8 cellular contexts compared by ENCODE assay signal in genomic region chr1:109133815-109134214, GRCh38. TPM values are rescaled to one million over a fixed set of nuclear protein-coding genes. Genes with fewer than 3 reads are reported as not detected.
A peak's percentile ranks its signal among the peaks of the same experiment; 100 is the strongest.
DNase-seq lines count a peak whose midpoint lies in the region; ATAC-seq and TF ChIP-seq lines count a peak whose summit lies in the region.

No MANE protein-coding gene starts in this region.

- H3K27ac Mint-ChIP-seq in nephron progenitor cell = no peak overlapping the region
- H3K27ac Mint-ChIP-seq in activated CD8-positive, alpha-beta memory T cell treated with anti-CD3 and anti-CD28 coated beads, Interleukin-2, amount 10 ng/mL, durations not matched to agents 7 days and 5 days = no peak overlapping the region
- H3K27ac Mint-ChIP-seq in activated T-helper 17 cell treated with anti-CD3 and anti-CD28 coated beads, Interleukin-2, amount 50 U/mL, for 72 hours = no peak overlapping the region

- peaks cover 25% of the 10 kb centered on the region for H3K4me1 Mint-ChIP-seq in nephron progenitor cell
- peaks cover 3% of the 10 kb centered on the region for H3K4me1 Mint-ChIP-seq in activated CD8-positive, alpha-beta memory T cell treated with anti-CD3 and anti-CD28 coated beads, Interleukin-2, amount 10 ng/mL, durations not matched to agents 7 days and 5 days
- peaks cover 4% of the 10 kb centered on the region for H3K4me1 Mint-ChIP-seq in activated T-helper 17 cell treated with anti-CD3 and anti-CD28 coated beads, Interleukin-2, amount 50 U/mL, for 72 hours

- peak; percentile 78 for ATAC-seq in GM18511 (IDR thresholded peaks at IDR 0.05; ENCODE audit: unreplicated experiment)
- ATAC-seq in HG03354 (IDR thresholded peaks at IDR 0.05; ENCODE audit: poor library complexity, severe bottlenecking, unreplicated experiment) = peak; percentile 77
- ATAC-seq in activated CD8-positive, alpha-beta memory T cell treated with anti-CD3 and anti-CD28 coated beads, Interleukin-2, amount 10 ng/mL, durations not matched to agents 7 days and 5 days = no peak
- no peak for ATAC-seq in activated T-helper 17 cell treated with anti-CD3 and anti-CD28 coated beads, Interleukin-2, amount 50 U/mL, for 72 hours (replicated peaks)

- no peak for TF ChIP-seq CTCF in nephron progenitor cell (IDR thresholded peaks at IDR 0.05)

- H3K27me3 Mint-ChIP-seq in nephron progenitor cell (ENCODE audit: low read depth, poor library complexity) = peaks cover 15% of the 10 kb centered on the region
- H3K27me3 Mint-ChIP-seq in activated CD8-positive, alpha-beta memory T cell treated with anti-CD3 and anti-CD28 coated beads, Interleukin-2, amount 10 ng/mL, durations not matched to agents 7 days and 5 days = no peaks in the 10 kb centered on the region
- no peaks in the 10 kb centered on the region for H3K27me3 Mint-ChIP-seq in activated T-helper 17 cell treated with anti-CD3 and anti-CD28 coated beads, Interleukin-2, amount 50 U/mL, for 72 hours

- no peaks in the 10 kb centered on the region for H3K9me3 Mint-ChIP-seq in nephron progenitor cell
- H3K9me3 Mint-ChIP-seq in activated CD8-positive, alpha-beta memory T cell treated with anti-CD3 and anti-CD28 coated beads, Interleukin-2, amount 10 ng/mL, durations not matched to agents 7 days and 5 days (ENCODE audit: low read depth) = no peaks in the 10 kb centered on the region
- H3K9me3 Mint-ChIP-seq in activated T-helper 17 cell treated with anti-CD3 and anti-CD28 coated beads, Interleukin-2, amount 50 U/mL, for 72 hours = no peaks in the 10 kb centered on the region

- DNase-seq in anterior cingulate cortex (lab: John Stamatoyannopoulos, UW) = peak in 41 of 58 donors; percentile 2 to 79 (median 33)
- peak; percentile 13 for DNase-seq in nephron progenitor cell
- DNase-seq in 8988T = no peak
- DNase-seq in activated CD8-positive, alpha-beta memory T cell treated with anti-CD3 and anti-CD28 coated beads, Interleukin-2, amount 10 ng/mL, durations not matched to agents 7 days and 5 days = no peak
- DNase-seq in islet precursor cell = no peak

- CTCF ChIA-PET in activated CD8-positive, alpha-beta memory T cell treated with anti-CD3 and anti-CD28 coated beads, Interleukin-2, amount 10 ng/mL, durations not matched to agents 7 days and 5 days (lab: Charles Lee) = interaction anchor here (1.0 kb wide), 1 partner anchor 21 kb away, joined by 4 read pairs; a partner anchor contains a TSS

- no peaks in the 10 kb centered on the region for H3K36me3 Mint-ChIP-seq in nephron progenitor cell (ENCODE audit: low read depth)
- H3K36me3 Mint-ChIP-seq in activated CD8-positive, alpha-beta memory T cell treated with anti-CD3 and anti-CD28 coated beads, Interleukin-2, amount 10 ng/mL, durations not matched to agents 7 days and 5 days = no peaks in the 10 kb centered on the region
- no peaks in the 10 kb centered on the region for H3K36me3 Mint-ChIP-seq in activated T-helper 17 cell treated with anti-CD3 and anti-CD28 coated beads, Interleukin-2, amount 50 U/mL, for 72 hours (ENCODE audit: low read depth)

- H3K4me3 Mint-ChIP-seq in nephron progenitor cell = no peak overlapping the region
- H3K4me3 Mint-ChIP-seq in activated CD8-positive, alpha-beta memory T cell treated with anti-CD3 and anti-CD28 coated beads, Interleukin-2, amount 10 ng/mL, durations not matched to agents 7 days and 5 days = no peak overlapping the region
- no peak overlapping the region for H3K4me3 Mint-ChIP-seq in activated T-helper 17 cell treated with anti-CD3 and anti-CD28 coated beads, Interleukin-2, amount 50 U/mL, for 72 hours

RNA-seq across cellular contexts. Expression of gene ELAPOR1, which starts 19.9 kb away (rescaled TPM):
- total RNA-seq in activated CD8-positive, alpha-beta memory T cell treated with anti-CD3 and anti-CD28 coated beads, Interleukin-2, amount 10 ng/mL, durations not matched to agents 7 days and 5 days = 10 to 100 TPM in 1 of 2 experiments, 1 to 10 TPM in 1; 4.5 to 11.9 TPM
- 10 to 100 TPM in 1 of 2 donors, 1 to 10 TPM in 1; 3.9 to 33.3 TPM for total RNA-seq in activated T-helper 17 cell treated with anti-CD3 and anti-CD28 coated beads, Interleukin-2, amount 50 U/mL, for 72 hours

RNA-seq across cellular contexts. Expression of gene TMEM167B, which starts 43.3 kb away (rescaled TPM):
- total RNA-seq in activated CD8-positive, alpha-beta memory T cell treated with anti-CD3 and anti-CD28 coated beads, Interleukin-2, amount 10 ng/mL, durations not matched to agents 7 days and 5 days = 10 to 100 TPM; 21.8 to 27.0 TPM
- total RNA-seq in activated T-helper 17 cell treated with anti-CD3 and anti-CD28 coated beads, Interleukin-2, amount 50 U/mL, for 72 hours = 10 to 100 TPM; 26.8 to 51.9 TPM

RNA-seq across cellular contexts. Expression of gene TAF13, which starts 58.0 kb away (rescaled TPM):
- 10 to 100 TPM; 18.1 to 26.4 TPM for total RNA-seq in activated CD8-positive, alpha-beta memory T cell treated with anti-CD3 and anti-CD28 coated beads, Interleukin-2, amount 10 ng/mL, durations not matched to agents 7 days and 5 days
- 10 to 100 TPM; 18.3 to 27.4 TPM for total RNA-seq in activated T-helper 17 cell treated with anti-CD3 and anti-CD28 coated beads, Interleukin-2, amount 50 U/mL, for 72 hours

Comparison
In these comparisons a context has a peak if more than half of its experiments do, and no peak if none do; other contexts are left out.
1. ATAC-seq: peak in GM18511 (single experiment) and HG03354 (single experiment); none in activated CD8-positive, alpha-beta memory T cell treated with anti-CD3 and anti-CD28 coated beads, Interleukin-2, amount 10 ng/mL, durations not matched to agents 7 days and 5 days (single experiment) and activated T-helper 17 cell treated with anti-CD3 and anti-CD28 coated beads, Interleukin-2, amount 50 U/mL, for 72 hours (single experiment).
2. DNase-seq: peak in anterior cingulate cortex (41 of 58) and nephron progenitor cell (single experiment); none in 8988T (single experiment), activated CD8-positive, alpha-beta memory T cell treated with anti-CD3 and anti-CD28 coated beads, Interleukin-2, amount 10 ng/mL, durations not matched to agents 7 days and 5 days (single experiment) and islet precursor cell (single experiment).